8 cellular contexts compared by ENCODE assay signal in genomic region chr22:42716649-42717127, GRCh38. TPM values are rescaled to one million over a fixed set of nuclear protein-coding genes. Genes with fewer than 3 reads are reported as not detected.
A peak's percentile ranks its signal among the peaks of the same experiment; 100 is the strongest.
DNase-seq lines count a peak whose midpoint lies in the region; ATAC-seq, FAIRE-seq and TF ChIP-seq lines count a peak whose summit lies in the region.

No MANE protein-coding gene starts in this region.

- DNase-seq in NCI-H187 (lab: John Stamatoyannopoulos, UW): peak; percentile 28 to 44
- peak; percentile 54 for DNase-seq in myocyte (ENCODE audit: low read depth)
- DNase-seq in left colon: no peak
- no peak for DNase-seq in G401 (ENCODE audit: low spot score)
- DNase-seq in D721Med (ENCODE audit: insufficient read length, low spot score): no peak
- no peak for DNase-seq in AG08396 (ENCODE audit: low spot score)

- no peak for TF ChIP-seq CTCF in D721Med (IDR thresholded peaks at IDR 0.05; ENCODE audit: insufficient read depth, missing control alignments)

- no peak for FAIRE-seq in D721Med (lab: Jason Lieb, UNC)

- in situ Hi-C loops in G401 (cut with HindIII; ENCODE audit: low sequenced_read_pairs): no loop called here

- intact Hi-C loops in left colon (cut with DNase I, micrococcal nuclease): no loop called here

- peak; percentile 36 for ATAC-seq in GM18502 (IDR thresholded peaks at IDR 0.05; ENCODE audit: poor library complexity, unreplicated experiment)
- peak; percentile 34 for ATAC-seq in GM21619 (IDR thresholded peaks at IDR 0.05; ENCODE audit: unreplicated experiment)
- ATAC-seq in left colon: no peak

RNA-seq across cellular contexts. Expression of gene A4GALT, which starts 4.0 kb away (rescaled TPM):
- 21.6 and 23.3 TPM in 2 replicates for total RNA-seq in myocyte
- 6.0 TPM for polyA plus RNA-seq in myocyte (2012)
- 1 to 10 TPM; 5.1 to 6.3 TPM for total RNA-seq in left colon
- 3.4 and 3.5 TPM in 2 replicates for total RNA-seq in G401 (2014; rRNA removed; shearing (Covaris generic))

Comparison
In these comparisons a context has a peak if more than half of its experiments do, and no peak if none do; other contexts are left out.
1. DNase-seq: peak in NCI-H187 (2 of 2) and myocyte (single experiment); none in left colon (0 of 2), G401 (single experiment), D721Med (single experiment) and AG08396 (single experiment).